1 cellular context compared by ENCODE assay signal in the genomic region with DNA sequence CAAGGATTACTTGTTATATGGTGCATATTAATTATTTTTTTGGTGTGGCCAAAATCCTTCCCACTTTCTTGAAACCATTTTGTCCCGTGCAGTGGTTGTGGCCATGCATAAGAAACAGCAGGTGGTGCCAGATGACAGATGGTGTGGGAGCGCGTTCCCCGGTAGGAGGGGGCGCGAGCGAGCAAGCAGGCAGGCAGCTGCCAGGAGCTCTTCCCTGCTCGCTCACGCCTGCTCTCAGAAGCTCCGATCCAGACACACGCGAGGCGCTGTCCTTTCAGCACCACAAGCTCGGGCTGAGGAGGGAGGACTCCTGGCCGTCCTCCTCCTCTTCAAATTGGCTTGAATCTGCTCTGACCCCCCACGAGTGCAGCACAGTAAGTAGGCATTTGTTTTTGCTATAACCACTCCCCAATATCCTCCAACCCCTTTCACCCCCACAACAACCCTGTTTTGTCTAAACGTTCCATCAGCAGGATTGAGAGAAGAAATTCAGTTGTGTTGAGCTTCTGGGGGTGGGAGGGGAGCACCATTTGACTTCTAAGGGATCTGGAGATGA.
TF ChIP-seq lines count a peak whose summit lies in the region.

NSG2 (plus strand) TSS at position 237 of the 556 bp plus-strand sequence. CDS start 1,050 bp downstream, outside the sequence.

TF ChIP-seq in WTC11, 78 proteins besides CTCF, POLR2A, EP300 and RAD21 (continued from another document):
- 0 out of 2 replicates have a peak, but pooled peaks have one; percentile 31 for TF ChIP-seq HMGXB4 (CRISPR knock-in tag; IDR thresholded peaks at IDR 0.05)
- TF ChIP-seq, protein P1, sequence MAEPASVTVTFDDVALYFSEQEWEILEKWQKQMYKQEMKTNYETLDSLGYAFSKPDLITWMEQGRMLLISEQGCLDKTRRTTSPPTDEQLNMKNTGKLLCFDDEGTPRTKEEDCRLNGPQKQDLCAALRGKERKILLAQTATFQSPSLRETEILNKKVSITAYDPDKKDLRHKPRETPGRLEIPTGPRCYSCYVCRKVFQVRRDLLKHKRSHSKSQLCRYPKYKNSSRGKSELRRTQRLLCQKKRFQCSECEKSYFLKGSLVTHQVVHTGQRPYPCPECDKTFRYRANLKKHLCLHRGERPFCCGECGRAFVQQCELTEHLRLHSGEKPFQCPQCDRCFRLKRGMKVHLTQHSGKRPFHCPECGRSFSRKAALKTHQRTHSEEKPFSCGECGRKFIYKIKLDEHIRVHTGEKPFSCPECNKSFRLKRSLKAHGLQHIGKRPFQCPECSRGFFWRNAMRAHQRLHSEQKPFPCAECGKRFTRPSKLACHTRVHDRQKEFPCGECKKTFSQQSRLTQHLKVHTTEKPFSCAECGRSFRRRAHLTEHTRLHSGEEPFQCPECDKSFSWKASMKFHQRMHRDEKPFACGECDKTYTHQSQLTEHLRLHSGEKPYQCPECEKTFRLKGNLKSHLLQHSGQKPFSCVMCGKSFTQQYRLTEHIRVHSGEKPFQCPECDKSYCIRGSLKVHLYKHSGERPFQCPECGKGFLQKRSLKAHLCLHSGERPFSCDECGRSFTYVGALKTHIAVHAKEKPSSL (CRISPR knock-in tag; conservative IDR thresholded peaks at IDR 0.05), result no peak
- peak; percentile 65; the same call in 1 of the 2 replicates for TF ChIP-seq CREB1 (CRISPR knock-in tag; IDR thresholded peaks at IDR 0.05)
- TF ChIP-seq FOXP1 (CRISPR knock-in tag; IDR thresholded peaks at IDR 0.05; ENCODE audit: borderline replicate concordance), result peak; percentile 51; the same call in 1 of the 2 replicates
- TF ChIP-seq CBFB (CRISPR knock-in tag; IDR thresholded peaks at IDR 0.05; ENCODE audit: low read depth), result 0 out of 2 replicates have a peak, but pooled peaks have one; percentile 56
- TF ChIP-seq RELA (CRISPR knock-in tag; IDR thresholded peaks at IDR 0.05; ENCODE audit: borderline replicate concordance), result peak; percentile 73; the same call in 1 of the 2 replicates
- peak; percentile 99 for TF ChIP-seq ZNF263 (CRISPR knock-in tag; IDR thresholded peaks at IDR 0.05; ENCODE audit: low read depth)
- peak; percentile 91 for TF ChIP-seq ETV6 (CRISPR knock-in tag; IDR thresholded peaks at IDR 0.05)
- peak; percentile 79; the same call in 1 of the 2 replicates for TF ChIP-seq FOXK1 (CRISPR knock-in tag; IDR thresholded peaks at IDR 0.05)
- peak; percentile 86; the same call in 1 of the 2 replicates for TF ChIP-seq SMAD3 (CRISPR knock-in tag; IDR thresholded peaks at IDR 0.05; ENCODE audit: borderline replicate concordance)
- TF ChIP-seq ZNF317 (CRISPR knock-in tag; IDR thresholded peaks at IDR 0.05; ENCODE audit: borderline replicate concordance, low read depth), result no peak
- TF ChIP-seq E2F4 (CRISPR knock-in tag; IDR thresholded peaks at IDR 0.05; ENCODE audit: borderline replicate concordance, low read depth), result no peak
- peak; percentile 61; the same call in 1 of the 2 replicates for TF ChIP-seq E2F1 (CRISPR knock-in tag; IDR thresholded peaks at IDR 0.05)
- no peak for TF ChIP-seq EMX1 (CRISPR knock-in tag; IDR thresholded peaks at IDR 0.05)
- TF ChIP-seq USF1 (CRISPR knock-in tag; IDR thresholded peaks at IDR 0.05), result peak; percentile 62; the same call in 1 of the 2 replicates
- peak; percentile 91 for TF ChIP-seq FOXP4 (CRISPR knock-in tag; IDR thresholded peaks at IDR 0.05)
